ENCODE assay signal across 8 cellular contexts in the genomic region with DNA sequence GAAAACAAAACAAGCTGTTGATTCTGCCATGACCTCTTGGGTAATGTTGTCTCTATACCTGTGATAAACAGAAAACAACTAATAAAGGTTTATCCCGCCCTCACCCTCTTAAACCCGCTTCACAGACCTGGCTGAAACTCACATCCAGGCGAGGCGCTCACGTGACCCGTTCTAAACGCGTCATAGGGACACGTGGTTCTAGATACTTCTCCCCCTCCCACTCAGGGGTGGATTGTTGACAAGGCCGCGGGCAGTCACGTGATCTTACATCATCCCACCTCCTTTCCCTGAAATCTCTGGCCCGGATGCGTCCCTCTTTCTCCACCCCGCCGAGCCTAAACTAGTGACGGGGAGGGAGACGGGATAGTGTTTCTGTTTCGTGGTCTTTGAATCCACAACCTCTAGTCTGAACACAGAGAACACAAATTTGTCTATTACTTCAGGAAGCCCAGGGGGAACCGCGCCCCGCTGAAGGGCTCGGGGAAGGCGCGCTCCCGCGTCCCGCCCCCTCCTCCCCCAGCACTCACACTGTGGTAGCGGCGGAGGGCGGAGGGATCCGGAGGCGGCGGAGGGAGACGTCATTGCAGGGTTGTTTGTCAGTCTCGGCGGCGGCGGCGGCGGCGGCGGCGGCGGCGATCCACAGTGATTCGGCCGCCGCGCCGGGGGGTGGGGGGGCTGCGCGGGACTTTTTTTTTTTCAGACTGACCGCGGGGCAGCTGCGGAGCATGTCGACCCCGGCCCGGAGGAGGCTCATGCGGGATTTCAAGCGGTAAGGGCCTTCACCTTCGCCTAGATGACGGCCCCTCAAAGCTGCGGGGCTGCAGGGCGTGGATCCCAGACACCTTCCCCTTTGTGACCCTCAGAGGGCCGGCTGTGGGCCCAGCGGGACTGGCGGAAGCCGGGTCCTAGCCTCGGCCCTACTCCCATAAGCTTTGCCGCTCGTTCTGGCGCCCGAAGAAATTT. TPM values are rescaled to one million over a fixed set of nuclear protein-coding genes. Genes with fewer than 3 reads are reported as not detected.
DNase-seq lines count a peak whose midpoint lies in the region; ATAC-seq, FAIRE-seq and TF ChIP-seq lines count a peak whose summit lies in the region.

A gene (plus strand): TSS at position 699 of the 963 bp plus-strand sequence. CDS start 27 bp downstream, at position 726.

- peaks cover 4% of the 10 kb centered on the region; the same call in 1 of the 2 replicates for H3K27me3 Mint-ChIP-seq in WTC11 (ENCODE audit: low read depth)

- 0 to 1% (median 0%) methylated on average over 58 to 74 of the region's 74 CpGs for WGBS in small intestine, 3 donors

- peak within 1 kb of the TSS; percentile 96 for H3K4me3 ChIP-seq in AG04450 (ENCODE audit: low read depth, low read length)
- H3K4me3 ChIP-seq in cardiac fibroblast (replicated peaks in 1 of 2; ENCODE audit: low read depth in 2 of 2, low read length in 2 of 2): peak within 1 kb of the TSS; percentile 96 to 99
- peak within 1 kb of the TSS; percentile 98 to 100 for H3K4me3 ChIP-seq in small intestine (ENCODE audit: low read depth in 1 of 2, low read length in 2 of 2)

- POLR2A ChIA-PET in AG04450 (lab: Yijun Ruan, JAX) (interaction anchor here (0.6 to 1.7 kb wide), 8 partner anchors 66 to 316 kb away, joined by 3 to 11 read pairs (median 4); a partner anchor contains a TSS), WTC11 (lab: Charles Lee) (interaction anchor here (0.7 to 2.0 kb wide), 21 partner anchors 10 to 534 kb away, joined by 3 to 17 read pairs (median 4); a partner anchor contains a TSS)

- peak; percentile 10 for FAIRE-seq in small intestine (lab: Jason Lieb, UNC)

- peaks cover 7% of the 10 kb centered on the region for H3K9me3 Mint-ChIP-seq in WTC11

- H3K4me3 Mint-ChIP-seq in WTC11: peak within 1 kb of the TSS; percentile 96

- CTCF ChIA-PET in AG04450 (lab: Charles Lee): interaction anchor here (0.5 to 1.7 kb wide), 8 partner anchors 11 to 219 kb away, joined by 3 to 5 read pairs (median 4); no protein-coding TSS in a partner anchor
- CTCF ChIA-PET in WTC11 (lab: Charles Lee): interaction anchor here (0.9 to 2.0 kb wide), 8 partner anchors 33 to 216 kb away, joined by 3 to 15 read pairs (median 4); a partner anchor contains a TSS

- DNase-seq in AG04450 (ENCODE audit: low read depth, low spot score) (peak; percentile 100), NCI-H226 (peak; percentile 98), WTC11 (ENCODE audit: low spot score) (peak; percentile 95), cardiac fibroblast (ENCODE audit: low read depth in 2 of 2) (peak; percentile 100), iPS-NIHi11 (ENCODE audit: low spot score) (peak; percentile 93), small intestine (peak; percentile 100)

- ATAC-seq in GM18909 (IDR thresholded peaks at IDR 0.05; ENCODE audit: poor library complexity, unreplicated experiment) (peak; percentile 80), HG03175 (IDR thresholded peaks at IDR 0.05; ENCODE audit: unreplicated experiment) (peak; percentile 73), WTC11 (peak; percentile 66)

- peaks cover 31% of the 10 kb centered on the region for H3K4me1 Mint-ChIP-seq in WTC11

- H3K36me3 Mint-ChIP-seq in WTC11: peaks cover 13% of the 10 kb centered on the region

- peaks cover 5 to 6% of the 10 kb centered on the region in 2 donors for H3K4me1 ChIP-seq in small intestine (ENCODE audit: control insufficient read depth in 2 of 2, insufficient read depth in 1 of 2, low read depth in 1 of 2, low read length in 1 of 2)

- H3K27ac Mint-ChIP-seq in WTC11: peak within 1 kb of the TSS; percentile 100

- H3K27ac ChIP-seq in AG04450 (ENCODE audit: low read depth, low read length) (peak within 1 kb of the TSS; percentile 99), small intestine (ENCODE audit: low read depth in 1 of 2, low read length in 1 of 2) (peak within 1 kb of the TSS; percentile 96 to 97)

- TF ChIP-seq CTCF in AG04450 (IDR thresholded peaks at IDR 0.05; ENCODE audit: low read depth, low read length): no peak
- no peak for TF ChIP-seq CTCF in WTC11 (IDR thresholded peaks at IDR 0.05)
- no peak for TF ChIP-seq CTCF in cardiac fibroblast (IDR thresholded peaks at IDR 0.05; ENCODE audit: low read depth, low read length)

- H3K36me3 ChIP-seq in small intestine (ENCODE audit: control insufficient read depth in 2 of 2, insufficient read depth in 2 of 2, low read length in 2 of 2): peaks cover 0 to 4% of the 10 kb centered on the region in 2 donors

- H3K9me3 ChIP-seq in AG04450 (ENCODE audit: control insufficient read depth, insufficient read depth, low read length): peaks cover 7% of the 10 kb centered on the region; the same call in 1 of the 2 replicates
- H3K9me3 ChIP-seq in small intestine (ENCODE audit: control insufficient read depth, low read depth): no peaks in the 10 kb centered on the region

- no peaks in the 10 kb centered on the region for H3K27me3 ChIP-seq in AG04450 (ENCODE audit: control insufficient read depth, insufficient read depth, low read length)
- H3K27me3 ChIP-seq in small intestine (ENCODE audit: control insufficient read depth in 2 of 2, insufficient read depth in 2 of 2, low read length in 2 of 2): no peaks in the 10 kb centered on the region

TF ChIP-seq in WTC11, 78 proteins besides CTCF, POLR2A, EP300 and RAD21 (continues in another document):
- TF ChIP-seq, protein P1, sequence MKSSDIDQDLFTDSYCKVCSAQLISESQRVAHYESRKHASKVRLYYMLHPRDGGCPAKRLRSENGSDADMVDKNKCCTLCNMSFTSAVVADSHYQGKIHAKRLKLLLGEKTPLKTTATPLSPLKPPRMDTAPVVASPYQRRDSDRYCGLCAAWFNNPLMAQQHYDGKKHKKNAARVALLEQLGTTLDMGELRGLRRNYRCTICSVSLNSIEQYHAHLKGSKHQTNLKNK (CRISPR knock-in tag; IDR thresholded peaks at IDR 0.05): no peak
- TF ChIP-seq NR3C1 (CRISPR knock-in tag; conservative IDR thresholded peaks at IDR 0.05; ENCODE audit: low read depth) (no peak), CBFB (CRISPR knock-in tag; IDR thresholded peaks at IDR 0.05; ENCODE audit: low read depth) (no peak), GRHL2 (CRISPR knock-in tag; IDR thresholded peaks at IDR 0.05; ENCODE audit: insufficient replicate concordance, severe bottlenecking) (no peak), HMGA2 (CRISPR knock-in tag; IDR thresholded peaks at IDR 0.05) (no peak), SOX15 (CRISPR knock-in tag; IDR thresholded peaks at IDR 0.05) (no peak), ZNF219 (CRISPR knock-in tag; IDR thresholded peaks at IDR 0.05; ENCODE audit: borderline replicate concordance) (no peak), RORB (CRISPR knock-in tag; IDR thresholded peaks at IDR 0.05) (no peak), MYBL2 (CRISPR knock-in tag; IDR thresholded peaks at IDR 0.05) (peak; percentile 85), TCF7 (CRISPR knock-in tag; IDR thresholded peaks at IDR 0.05; ENCODE audit: low read depth) (0 out of 2 replicates have a peak, but pooled peaks have one; percentile 51), JUN (CRISPR knock-in tag; IDR thresholded peaks at IDR 0.05) (no peak), SMAD4 (CRISPR knock-in tag; IDR thresholded peaks at IDR 0.05) (no peak)
- TF ChIP-seq, protein P2, sequence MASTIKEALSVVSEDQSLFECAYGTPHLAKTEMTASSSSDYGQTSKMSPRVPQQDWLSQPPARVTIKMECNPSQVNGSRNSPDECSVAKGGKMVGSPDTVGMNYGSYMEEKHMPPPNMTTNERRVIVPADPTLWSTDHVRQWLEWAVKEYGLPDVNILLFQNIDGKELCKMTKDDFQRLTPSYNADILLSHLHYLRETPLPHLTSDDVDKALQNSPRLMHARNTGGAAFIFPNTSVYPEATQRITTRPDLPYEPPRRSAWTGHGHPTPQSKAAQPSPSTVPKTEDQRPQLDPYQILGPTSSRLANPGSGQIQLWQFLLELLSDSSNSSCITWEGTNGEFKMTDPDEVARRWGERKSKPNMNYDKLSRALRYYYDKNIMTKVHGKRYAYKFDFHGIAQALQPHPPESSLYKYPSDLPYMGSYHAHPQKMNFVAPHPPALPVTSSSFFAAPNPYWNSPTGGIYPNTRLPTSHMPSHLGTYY (CRISPR knock-in tag; IDR thresholded peaks at IDR 0.05): no peak
- TF ChIP-seq, protein P3, sequence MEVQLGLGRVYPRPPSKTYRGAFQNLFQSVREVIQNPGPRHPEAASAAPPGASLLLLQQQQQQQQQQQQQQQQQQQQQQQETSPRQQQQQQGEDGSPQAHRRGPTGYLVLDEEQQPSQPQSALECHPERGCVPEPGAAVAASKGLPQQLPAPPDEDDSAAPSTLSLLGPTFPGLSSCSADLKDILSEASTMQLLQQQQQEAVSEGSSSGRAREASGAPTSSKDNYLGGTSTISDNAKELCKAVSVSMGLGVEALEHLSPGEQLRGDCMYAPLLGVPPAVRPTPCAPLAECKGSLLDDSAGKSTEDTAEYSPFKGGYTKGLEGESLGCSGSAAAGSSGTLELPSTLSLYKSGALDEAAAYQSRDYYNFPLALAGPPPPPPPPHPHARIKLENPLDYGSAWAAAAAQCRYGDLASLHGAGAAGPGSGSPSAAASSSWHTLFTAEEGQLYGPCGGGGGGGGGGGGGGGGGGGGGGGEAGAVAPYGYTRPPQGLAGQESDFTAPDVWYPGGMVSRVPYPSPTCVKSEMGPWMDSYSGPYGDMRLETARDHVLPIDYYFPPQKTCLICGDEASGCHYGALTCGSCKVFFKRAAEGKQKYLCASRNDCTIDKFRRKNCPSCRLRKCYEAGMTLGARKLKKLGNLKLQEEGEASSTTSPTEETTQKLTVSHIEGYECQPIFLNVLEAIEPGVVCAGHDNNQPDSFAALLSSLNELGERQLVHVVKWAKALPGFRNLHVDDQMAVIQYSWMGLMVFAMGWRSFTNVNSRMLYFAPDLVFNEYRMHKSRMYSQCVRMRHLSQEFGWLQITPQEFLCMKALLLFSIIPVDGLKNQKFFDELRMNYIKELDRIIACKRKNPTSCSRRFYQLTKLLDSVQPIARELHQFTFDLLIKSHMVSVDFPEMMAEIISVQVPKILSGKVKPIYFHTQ (CRISPR knock-in tag; IDR thresholded peaks at IDR 0.05): peak; percentile 54; the same call in 1 of the 2 replicates
- TF ChIP-seq, protein P4, sequence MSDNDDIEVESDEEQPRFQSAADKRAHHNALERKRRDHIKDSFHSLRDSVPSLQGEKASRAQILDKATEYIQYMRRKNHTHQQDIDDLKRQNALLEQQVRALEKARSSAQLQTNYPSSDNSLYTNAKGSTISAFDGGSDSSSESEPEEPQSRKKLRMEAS (CRISPR knock-in tag; IDR thresholded peaks at IDR 0.05): peak; percentile 90
- TF ChIP-seq, protein P5, sequence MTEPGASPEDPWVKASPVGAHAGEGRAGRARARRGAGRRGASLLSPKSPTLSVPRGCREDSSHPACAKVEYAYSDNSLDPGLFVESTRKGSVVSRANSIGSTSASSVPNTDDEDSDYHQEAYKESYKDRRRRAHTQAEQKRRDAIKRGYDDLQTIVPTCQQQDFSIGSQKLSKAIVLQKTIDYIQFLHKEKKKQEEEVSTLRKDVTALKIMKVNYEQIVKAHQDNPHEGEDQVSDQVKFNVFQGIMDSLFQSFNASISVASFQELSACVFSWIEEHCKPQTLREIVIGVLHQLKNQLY (CRISPR knock-in tag; IDR thresholded peaks at IDR 0.05): no peak

RNA-seq across cellular contexts. Expression of the gene that starts here (rescaled TPM):
- polyA plus RNA-seq in AG04450 (2011; rRNA removed) (57.3 and 99.2 TPM in 2 replicates), small intestine (100 to 1,000 TPM in 1 of 3 donors, 10 to 100 TPM in 2; 63.1 to 107 (median 92.1) TPM)
- polyA minus RNA-seq in AG04450 (2011; rRNA and poly(A)+ RNA removed): 9.8 and 18.6 TPM in 2 replicates
- total RNA-seq in WTC11 (2021): 34.6 to 39.7 TPM (median 39.2 TPM) in 3 replicates

Comparison
In these comparisons a context has a peak if more than half of its experiments do, and no peak if none do; other contexts are left out.
1. Peak in every context shown above with its lines: DNase-seq, ATAC-seq, H3K4me3 ChIP-seq and H3K27ac ChIP-seq.